8 cellular contexts compared by ENCODE assay signal in the genomic region with DNA sequence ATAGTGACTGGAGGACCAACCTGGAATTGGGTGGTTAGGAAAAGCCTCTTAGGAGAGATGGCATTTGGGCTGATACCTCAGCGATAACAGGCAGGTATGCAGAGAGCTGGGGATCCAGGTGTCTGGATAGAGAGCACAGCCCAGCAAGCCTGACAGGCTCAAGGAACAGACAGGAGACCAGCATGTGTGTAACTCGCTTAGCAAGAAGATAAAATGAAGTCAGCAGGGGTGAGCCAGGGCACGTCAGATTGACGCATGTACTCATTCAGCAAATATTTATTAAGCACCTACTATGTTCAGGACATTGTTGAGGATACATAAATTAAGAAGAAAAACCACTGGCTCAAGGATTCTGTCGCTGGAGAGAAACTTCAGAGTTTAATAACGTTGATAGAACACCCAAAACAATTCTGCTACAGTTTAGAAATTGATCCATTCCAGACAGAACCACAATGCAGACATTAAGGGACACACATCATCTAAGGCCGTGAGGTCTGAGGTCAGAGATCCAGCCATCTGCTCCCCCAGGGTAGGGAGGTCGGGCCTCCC. TPM values are rescaled to one million over a fixed set of nuclear protein-coding genes. Genes with fewer than 3 reads are reported as not detected.
DNase-seq lines count a peak whose midpoint lies in the region; ATAC-seq, FAIRE-seq and TF ChIP-seq lines count a peak whose summit lies in the region.

No MANE protein-coding gene starts in this region.

- H3K27ac ChIP-seq in heart left ventricle (peak overlapping the region; percentile 89 to 99 (median 96)), ascending aorta (peak overlapping the region; percentile 88 to 97), HepG2 (ENCODE audit: extremely low read length, insufficient read depth, low read length) (peak overlapping the region; percentile 70), upper lobe of left lung (peak overlapping the region; percentile 97 to 99 (median 98))

- TF ChIP-seq RAD21 in HepG2 (CRISPR knock-in tag; IDR thresholded peaks at IDR 0.05), result no peak

- peaks cover 0 to 69% (median 14%) of the 10 kb centered on the region in 12 donors for H3K4me1 ChIP-seq in heart left ventricle
- H3K4me1 ChIP-seq in ascending aorta, result peaks cover 0 to 7% of the 10 kb centered on the region in 2 donors
- peaks cover 19% of the 10 kb centered on the region for H3K4me1 ChIP-seq in HepG2 (ENCODE audit: insufficient read depth, low read length)
- H3K4me1 ChIP-seq in upper lobe of left lung, result peaks cover 20 to 46% (median 27%) of the 10 kb centered on the region in 4 donors

- H3K4me3 ChIP-seq in heart left ventricle, result peak overlapping the region; percentile 55 to 87 (median 71)
- peak overlapping the region; percentile 71 to 77 for H3K4me3 ChIP-seq in ascending aorta
- peak overlapping the region; percentile 61 to 85 (median 72) for H3K4me3 ChIP-seq in HepG2 (replicated peaks in 1 of 3; ENCODE audit: insufficient read depth in 1 of 3, low read depth in 2 of 3, low read length in 3 of 3)
- peak overlapping the region; percentile 31 to 65 (median 57) for H3K4me3 ChIP-seq in upper lobe of left lung

- peak in 2 of 4 donors; percentile 7 for ATAC-seq in heart left ventricle
- no peak for ATAC-seq in left cardiac atrium
- no peak; the same call in 2 of the 3 replicates for ATAC-seq in HepG2
- ATAC-seq in upper lobe of left lung (ENCODE audit: low FRiP score in 2 of 2), result peak; percentile 37 to 47

- H3K4me2 ChIP-seq in HepG2 (ENCODE audit: low read depth, low read length), result peak overlapping the region; percentile 91

- in situ Hi-C loops in HepG2 (cut with HindIII; ENCODE audit: extremely low pct_ligation_motif_present, low pct_unique_long_range_greater_than_20kb), result loop anchor here (5.0 kb wide), 1 partner anchor 104 kb away; no protein-coding TSS in a partner anchor

- DNase-seq in heart left ventricle (no peak), left cardiac atrium (no peak), ascending aorta (ENCODE audit: low spot score in 2 of 2) (no peak), HepG2 (ENCODE audit: low spot score) (no peak), upper lobe of left lung (no peak), NCI-H526 treated with DMSO at 0.1 percent for 48 hours (lab: John Stamatoyannopoulos, UW) (no peak), LoVo (ENCODE audit: low spot score) (no peak), NCI-H187 (lab: John Stamatoyannopoulos, UW) (no peak)

- intact Hi-C loops in heart left ventricle (cut with DNase I) (loop anchor here in 3 of 10 donors (5.0 kb wide), 3 partner anchors 46 to 426 kb away; no protein-coding TSS in a partner anchor), left cardiac atrium (cut with DNase I) (loop anchor here in 1 of 2 donors (5.0 kb wide), 1 partner anchor 74 kb away; no protein-coding TSS in a partner anchor), ascending aorta (cut with DNase I) (no loop called here), HepG2 (cut with micrococcal nuclease; ENCODE audit: unreplicated experiment) (loop anchor here (2.0 kb wide), 1 partner anchor 70 kb away; no protein-coding TSS in a partner anchor)

- no peak for TF ChIP-seq POLR2A in heart left ventricle (IDR thresholded peaks at IDR 0.05)
- no peak for TF ChIP-seq POLR2A in HepG2 (IDR thresholded peaks at IDR 0.05; ENCODE audit: insufficient read depth in 1 of 2, low read depth in 2 of 2, low read length in 2 of 2)
- no peak for TF ChIP-seq POLR2A in upper lobe of left lung (IDR thresholded peaks at IDR 0.05)

- H3K9me3 ChIP-seq in heart left ventricle (no peaks in the 10 kb centered on the region), ascending aorta (no peaks in the 10 kb centered on the region), HepG2 (ENCODE audit: low read length) (no peaks in the 10 kb centered on the region), upper lobe of left lung (no peaks in the 10 kb centered on the region)

- 48 to 55% (median 51%) methylated on average over 8 of the region's 8 CpGs for WGBS in heart left ventricle, 4 donors
- 14% methylated on average over 8 of the region's 8 CpGs for WGBS in HepG2 (ENCODE audit: low lambda C conversion rate)
- WGBS in upper lobe of left lung, 2 donors, result 42 to 45% methylated on average over 8 of the region's 8 CpGs

- H3K27me3 ChIP-seq in heart left ventricle (peaks cover 0 to 1% (median 0%) of the 10 kb centered on the region in 9 donors), ascending aorta (no peaks in the 10 kb centered on the region), HepG2 (ENCODE audit: control insufficient read depth in 1 of 2, insufficient read depth in 2 of 2, low read length in 2 of 2) (peaks cover 0 to 21% of the 10 kb centered on the region in 2 experiments; a peak in 4 of 5 replicates), upper lobe of left lung (no peaks in the 10 kb centered on the region)

- H4K20me1 ChIP-seq in HepG2 (ENCODE audit: insufficient read depth, low read length), result no peaks in the 10 kb centered on the region

- BruUV-seq in HepG2 (replicated peaks; lab: Mats Ljungman, UMichigan), result TSS peak; percentile 92

- FAIRE-seq in HepG2 (lab: Jason Lieb, UNC), result no peak

- H3K9ac ChIP-seq in HepG2 (ENCODE audit: insufficient read depth, low read depth, low read length), result peak overlapping the region; percentile 75

- peak overlapping the region; percentile 12 for H2AFZ ChIP-seq in HepG2 (ENCODE audit: low read length)

- H3K79me2 ChIP-seq in HepG2 (ENCODE audit: insufficient read depth, low read length), result peaks cover 28% of the 10 kb centered on the region

- TF ChIP-seq EP300 in HepG2 (IDR thresholded peaks at IDR 0.05; ENCODE audit: low read depth in 2 of 2, low read length in 2 of 2) (no peak), HepG2 (CRISPR knock-in tag; IDR thresholded peaks at IDR 0.05; ENCODE audit: borderline replicate concordance) (no peak), upper lobe of left lung (IDR thresholded peaks at IDR 0.05) (no peak)

- TF ChIP-seq CTCF in heart left ventricle (IDR thresholded peaks at IDR 0.05) (no peak), ascending aorta (IDR thresholded peaks at IDR 0.05) (no peak), HepG2 (CRISPR knock-in tag; IDR thresholded peaks at IDR 0.05) (no peak), upper lobe of left lung (IDR thresholded peaks at IDR 0.05) (no peak)

- POLR2A ChIA-PET in HepG2 (lab: Yijun Ruan, JAX), result no interaction called here

- H3K36me3 ChIP-seq in heart left ventricle (no peaks in the 10 kb centered on the region), ascending aorta (no peaks in the 10 kb centered on the region), HepG2 (replicated peaks in 1 of 2; ENCODE audit: control insufficient read depth in 1 of 2, insufficient read depth in 2 of 2, low read length in 2 of 2) (no peaks in the 10 kb centered on the region), upper lobe of left lung (no peaks in the 10 kb centered on the region)

- CTCF ChIA-PET in HepG2 (lab: Yijun Ruan, JAX; ENCODE audit: low intra/inter-chr PET ratio, low total read pairs), result no interaction called here

TF ChIP-seq in HepG2, 621 proteins besides CTCF, POLR2A, EP300 and RAD21 (continues in another document):
- TF ChIP-seq MEIS1 (CRISPR knock-in tag; IDR thresholded peaks at IDR 0.05; ENCODE audit: borderline replicate concordance), result no peak
- no peak for TF ChIP-seq ZFP36 (IDR thresholded peaks at IDR 0.05; ENCODE audit: borderline replicate concordance, low read depth, low read length, partially characterized antibody)
- no peak for TF ChIP-seq CBX2 (IDR thresholded peaks at IDR 0.05; ENCODE audit: low read depth, low read length)
- TF ChIP-seq CBX2 (CRISPR knock-in tag; IDR thresholded peaks at IDR 0.05; ENCODE audit: low read depth), result 0 out of 2 replicates have a peak, but pooled peaks have one; percentile 66
- TF ChIP-seq ZNF160 (CRISPR knock-in tag; IDR thresholded peaks at IDR 0.05), result no peak
- TF ChIP-seq ELF3 (CRISPR knock-in tag; IDR thresholded peaks at IDR 0.05), result 0 out of 2 replicates have a peak, but pooled peaks have one; percentile 3
- no peak for TF ChIP-seq ZBTB8A (CRISPR knock-in tag; IDR thresholded peaks at IDR 0.05; ENCODE audit: borderline replicate concordance, low read depth)
- 0 out of 2 replicates have a peak, but pooled peaks have one; percentile 19 for TF ChIP-seq GATAD2A (CRISPR knock-in tag; IDR thresholded peaks at IDR 0.05)
- no peak for TF ChIP-seq HOXD1 (CRISPR knock-in tag; IDR thresholded peaks at IDR 0.05)
- TF ChIP-seq ZSCAN9 (CRISPR knock-in tag; IDR thresholded peaks at IDR 0.05; ENCODE audit: borderline replicate concordance), result no peak
- TF ChIP-seq ZNF879 (CRISPR knock-in tag; IDR thresholded peaks at IDR 0.05), result no peak
- TF ChIP-seq ARNTL (CRISPR knock-in tag; IDR thresholded peaks at IDR 0.05), result no peak
- TF ChIP-seq TAF1 (CRISPR knock-in tag; IDR thresholded peaks at IDR 0.05), result no peak

RNA-seq across cellular contexts. Expression of a gene that starts 1.1 kb away (rescaled TPM):
- total RNA-seq in heart left ventricle (10 to 100 TPM; 40.4 to 79.9 (median 48.2) TPM), left cardiac atrium (10 to 100 TPM; 53.9 to 57.4 TPM), ascending aorta (216 TPM), HepG2 (2016; rRNA removed; fragmentation: Illumina TruSeq; extraction: Trizol) (29.1 and 32.8 TPM in 2 replicates), upper lobe of left lung (100 to 1,000 TPM in 1 of 6 donors, 10 to 100 TPM in 5; 49.9 to 108 (median 63.8) TPM)
- polyA plus RNA-seq in heart left ventricle (10 to 100 TPM; 33.4 to 51.5 TPM), HepG2 (2011; rRNA removed) (20.2 and 22.5 TPM in 2 replicates)
- total RNA-seq in HepG2 (2016; cell fraction: cytosol; rRNA removed; fragmentation: Illumina TruSeq; extraction: Trizol; ENCODE audit: low read depth), result 22.6 TPM in 2 replicates
- total RNA-seq in HepG2 (2016; cell fraction: insoluble cytoplasmic fraction; rRNA removed; fragmentation: Illumina TruSeq; extraction: Trizol), result 25.5 and 31.6 TPM in 2 replicates
- total RNA-seq in HepG2 (2016; cell fraction: membrane; rRNA removed; fragmentation: Illumina TruSeq; extraction: Trizol), result 56.6 and 61.9 TPM in 2 replicates
- total RNA-seq in HepG2 (2016; cell fraction: nucleus; rRNA removed; fragmentation: Illumina TruSeq; extraction: Trizol), result 32.2 and 39.4 TPM in 2 replicates
- 21.7 and 22.6 TPM in 2 replicates for polyA plus RNA-seq in HepG2 (2011; cell fraction: cytosol; rRNA removed)
- polyA plus RNA-seq in HepG2 (2011; cell fraction: nucleus; rRNA removed), result 114 and 123 TPM in 2 replicates
- polyA plus RNA-seq in HepG2 (2012), result 26.8 and 53.2 TPM in 2 replicates
- polyA plus RNA-seq in HepG2 (2016; cell fraction: cytosol; fragmentation: Illumina TruSeq; extraction: Trizol; ENCODE audit: low read depth), result 30.2 and 39.2 TPM in 2 replicates
- polyA plus RNA-seq in HepG2 (2016; cell fraction: insoluble cytoplasmic fraction; fragmentation: Illumina TruSeq; extraction: Trizol; ENCODE audit: low read depth), result 30.2 and 36.3 TPM in 2 replicates
- polyA plus RNA-seq in HepG2 (2016; cell fraction: membrane; fragmentation: Illumina TruSeq; extraction: Trizol; ENCODE audit: low read depth), result 58.4 and 62.7 TPM in 2 replicates
- 46.9 and 51.1 TPM in 2 replicates for polyA plus RNA-seq in HepG2 (2016; cell fraction: nucleus; fragmentation: Illumina TruSeq; extraction: Trizol; ENCODE audit: insufficient read depth, low read depth)
- polyA minus RNA-seq in HepG2 (2011; rRNA and poly(A)+ RNA removed; ENCODE audit: low replicate concordance), result 5.3 and 29.0 TPM in 2 replicates
- 5.7 and 8.6 TPM in 2 replicates for polyA minus RNA-seq in HepG2 (2011; cell fraction: cytosol; rRNA and poly(A)+ RNA removed)
- polyA minus RNA-seq in HepG2 (2011; cell fraction: nucleus; rRNA and poly(A)+ RNA removed), result 42.6 and 44.8 TPM in 2 replicates

Comparison
In these comparisons a context has a peak if more than half of its experiments do, and no peak if none do; other contexts are left out.
1. ATAC-seq: peak in upper lobe of left lung (2 of 2); none in left cardiac atrium (0 of 2) and HepG2 (single experiment).
2. Peak in every context shown above with its lines, with median percentiles within 50 percentile points of each other: H3K27ac ChIP-seq and H3K4me3 ChIP-seq.